Comparison of ENCODE assay signal across 7 cellular contexts in genomic region chr4:89561051-89561450, GRCh38.
"Had no signal": no experiment of that assay in that cellular context is flagged by ENCODE, and none has a peak within 500 bp of the region (broad histone marks: within the 10 kb centered on the region; RNA-seq: fewer than 3 reads in every experiment).

No MANE protein-coding gene starts in this region.

- H3K27ac ChIP-seq: GM23248 had no signal

- H2AFZ ChIP-seq: GM23248 had no signal

- H3K9me3 Mint-ChIP-seq: H9, HFFc6 had no signal

- ATAC-seq: HCT116, K562 had no signal

- H3K27ac Mint-ChIP-seq: H9, HFFc6 had no signal

- H3K4me3 ChIP-seq: GM23248, K562 had no signal

- DNase-seq: GM23248, H9, HFFc6, IMR-90, KG1 had no signal

- H3K9ac ChIP-seq: GM23248 had no signal

- H3K4me3 Mint-ChIP-seq: H9, HFFc6 had no signal
